Comparison of ENCODE assay signal across 21 cellular contexts in the genomic region with DNA sequence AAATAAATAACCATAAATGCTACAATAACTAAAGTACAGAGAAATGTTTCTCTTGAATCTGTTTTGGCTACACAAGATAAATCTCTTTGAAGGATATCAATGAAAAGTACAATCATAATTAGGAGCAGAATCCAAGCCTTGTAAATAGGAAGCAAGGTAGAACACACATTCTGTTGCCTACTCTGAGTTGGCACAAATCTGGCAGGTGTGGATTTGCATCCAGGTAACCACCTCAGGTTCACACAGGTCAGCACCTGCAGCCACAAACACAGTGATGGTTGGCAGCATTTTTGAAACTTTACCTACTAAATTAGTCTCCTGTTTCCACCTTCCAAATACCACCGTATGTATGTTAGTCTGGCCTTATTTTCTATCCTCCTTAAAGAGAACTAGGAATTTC.
"Had no signal": no experiment of that assay in that cellular context is flagged by ENCODE, and none has a peak within 500 bp of the region (broad histone marks: within the 10 kb centered on the region; RNA-seq: fewer than 3 reads in every experiment).

No MANE protein-coding gene starts in this region.

- DNase-seq: activated CD4-positive, alpha-beta memory T cell treated with anti-CD3 and anti-CD28 coated beads, Interleukin-2, amount 10 ng/mL, durations not matched to agents 7 days and 5 days; activated CD4-positive, alpha-beta T cell treated with anti-CD3 and anti-CD28 coated beads, Interleukin-2, amount 10 ng/mL, durations not matched to agents 24 days and 14 days; activated effector memory CD4-positive, alpha-beta T cell treated with anti-CD3 and anti-CD28 coated beads, Interleukin-2, amount 50 U/mL, for 16 hours; activated naive CD4-positive, alpha-beta T cell treated with anti-CD3 and anti-CD28 coated beads, Interleukin-2, amount 50 U/mL, for 16 hours; activated naive CD8-positive, alpha-beta T cell treated with anti-CD3 and anti-CD28 coated beads, Interleukin-2, amount 50 U/mL, for 24 hours; cortex of kidney; endodermal cell; heart left ventricle; naive B cell; occipital lobe; posterior cingulate gyrus; small intestine; stimulated activated CD4-positive, alpha-beta T cell treated with anti-CD3 and anti-CD28 coated beads, Interleukin-2, amount 100 ng/mL, for 24 hours; stimulated activated naive CD8-positive, alpha-beta T cell treated with anti-CD3 and anti-CD28 coated beads, Interleukin-15, amount 100 ng/mL, for 72 hours; tibial artery had no signal

- H3K9me3 Mint-ChIP-seq: activated CD4-positive, alpha-beta memory T cell treated with anti-CD3 and anti-CD28 coated beads, Interleukin-2, amount 10 ng/mL, durations not matched to agents 7 days and 5 days; stimulated activated effector memory CD8-positive, alpha-beta T cell treated with anti-CD3 and anti-CD28 coated beads, Interleukin-12 subunit alpha, Interleukin-12 subunit beta, amount 100 ng/mL, for 72 hours had no signal

- H3K27me3 Mint-ChIP-seq: activated naive CD8-positive, alpha-beta T cell treated with anti-CD3 and anti-CD28 coated beads, Interleukin-2, amount 50 U/mL, for 24 hours; naive B cell; stimulated activated naive CD8-positive, alpha-beta T cell treated with anti-CD3 and anti-CD28 coated beads, Interleukin-15, amount 100 ng/mL, for 72 hours had no signal

- H3K36me3 ChIP-seq: heart left ventricle, tibial artery had no signal

- H3K27ac Mint-ChIP-seq: activated CD4-positive, alpha-beta memory T cell treated with anti-CD3 and anti-CD28 coated beads, Interleukin-2, amount 10 ng/mL, durations not matched to agents 7 days and 5 days; activated CD4-positive, alpha-beta T cell treated with anti-CD3 and anti-CD28 coated beads, Interleukin-2, amount 10 ng/mL, durations not matched to agents 24 days and 14 days; activated naive CD8-positive, alpha-beta T cell treated with anti-CD3 and anti-CD28 coated beads, Interleukin-2, amount 50 U/mL, for 24 hours; endodermal cell; memory B cell; stimulated activated effector memory CD8-positive, alpha-beta T cell treated with anti-CD3 and anti-CD28 coated beads, Interleukin-12 subunit alpha, Interleukin-12 subunit beta, amount 100 ng/mL, for 72 hours; stimulated activated naive CD8-positive, alpha-beta T cell treated with anti-CD3 and anti-CD28 coated beads, Interleukin-15, amount 100 ng/mL, for 72 hours had no signal

- H3K36me3 Mint-ChIP-seq: memory B cell; naive B cell; stimulated activated effector memory CD8-positive, alpha-beta T cell treated with anti-CD3 and anti-CD28 coated beads, Interleukin-12 subunit alpha, Interleukin-12 subunit beta, amount 100 ng/mL, for 72 hours had no signal

- H3K4me1 ChIP-seq: tibial artery had no signal

- H3K27me3 ChIP-seq: heart left ventricle, tibial artery had no signal

- H3K27ac ChIP-seq: epithelial cell of prostate, heart left ventricle, tibial artery had no signal

- H3K4me1 Mint-ChIP-seq: activated CD4-positive, alpha-beta memory T cell treated with anti-CD3 and anti-CD28 coated beads, Interleukin-2, amount 10 ng/mL, durations not matched to agents 7 days and 5 days; activated CD4-positive, alpha-beta T cell treated with anti-CD3 and anti-CD28 coated beads, Interleukin-2, amount 10 ng/mL, durations not matched to agents 24 days and 14 days; stimulated activated effector memory CD8-positive, alpha-beta T cell treated with anti-CD3 and anti-CD28 coated beads, Interleukin-12 subunit alpha, Interleukin-12 subunit beta, amount 100 ng/mL, for 72 hours; stimulated activated naive CD8-positive, alpha-beta T cell treated with anti-CD3 and anti-CD28 coated beads, Interleukin-15, amount 100 ng/mL, for 72 hours had no signal

- H3K4me3 Mint-ChIP-seq: activated CD4-positive, alpha-beta memory T cell treated with anti-CD3 and anti-CD28 coated beads, Interleukin-2, amount 10 ng/mL, durations not matched to agents 7 days and 5 days; activated CD4-positive, alpha-beta T cell treated with anti-CD3 and anti-CD28 coated beads, Interleukin-2, amount 10 ng/mL, durations not matched to agents 24 days and 14 days; activated naive CD8-positive, alpha-beta T cell treated with anti-CD3 and anti-CD28 coated beads, Interleukin-2, amount 50 U/mL, for 24 hours; endodermal cell; memory B cell; naive B cell; neural crest cell; stimulated activated effector memory CD8-positive, alpha-beta T cell treated with anti-CD3 and anti-CD28 coated beads, Interleukin-12 subunit alpha, Interleukin-12 subunit beta, amount 100 ng/mL, for 72 hours; stimulated activated naive CD8-positive, alpha-beta T cell treated with anti-CD3 and anti-CD28 coated beads, Interleukin-15, amount 100 ng/mL, for 72 hours had no signal

- H3K4me3 ChIP-seq: heart left ventricle, tibial artery had no signal

- H3K9me3 ChIP-seq: tibial artery had no signal

- ATAC-seq: activated CD4-positive, CD25-positive, alpha-beta regulatory T cell treated with anti-CD3 and anti-CD28 coated beads, Interleukin-2, amount 50 U/mL, for 24 hours; activated naive CD8-positive, alpha-beta T cell treated with anti-CD3 and anti-CD28 coated beads, Interleukin-2, amount 50 U/mL, for 24 hours; heart left ventricle; sciatic nerve; stimulated activated effector memory CD8-positive, alpha-beta T cell treated with anti-CD3 and anti-CD28 coated beads, Interleukin-12 subunit alpha, Interleukin-12 subunit beta, amount 100 ng/mL, for 72 hours; stimulated activated naive CD8-positive, alpha-beta T cell treated with anti-CD3 and anti-CD28 coated beads, Interleukin-15, amount 100 ng/mL, for 72 hours had no signal
